Comparison of ENCODE assay signal across 7 cellular contexts in genomic region chr7:76985924-76986717, GRCh38. TPM values are rescaled to one million over a fixed set of nuclear protein-coding genes. Genes with fewer than 3 reads are reported as not detected.
"Had no signal": no experiment of that assay in that cellular context is flagged by ENCODE, and none has a peak within 500 bp of the region (broad histone marks: within the 10 kb centered on the region; RNA-seq: fewer than 3 reads in every experiment).

No MANE protein-coding gene starts in this region.

RNA-seq across cellular contexts. Expression of gene SPDYE17, which starts 46.0 kb away (rescaled TPM):
- total RNA-seq: activated B cell treated with CpG ODN at 0.5 μM for 24 hours; activated CD4-positive, alpha-beta memory T cell treated with anti-CD3 and anti-CD28 coated beads for 36 hours; activated naive CD8-positive, alpha-beta T cell treated with anti-CD3 and anti-CD28 coated beads for 36 hours; aorta; cerebellum; SJSA1 had no signal
- polyA plus RNA-seq: aorta, SK-N-SH had no signal
